ENCODE assay signal across 1 cellular context in the genomic region with DNA sequence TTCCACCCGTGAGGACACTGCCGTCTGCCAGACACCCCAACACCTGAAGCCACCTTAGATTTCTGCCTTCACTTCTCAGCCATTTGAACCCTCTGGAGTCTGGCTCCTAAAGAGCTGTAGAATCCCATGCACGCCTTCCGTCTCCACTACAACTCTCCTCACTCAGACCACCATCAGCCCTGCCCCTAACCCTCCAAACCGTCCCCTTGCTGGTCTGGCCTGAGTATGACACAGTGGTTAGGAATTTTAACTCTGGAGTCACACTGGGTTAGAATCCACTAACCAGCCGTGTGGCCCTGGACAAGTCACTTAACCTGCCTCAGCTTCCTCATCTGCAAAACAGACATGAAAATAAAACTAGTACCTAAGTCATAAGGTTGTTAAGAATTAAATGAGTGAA.
TF ChIP-seq lines count a peak whose summit lies in the region.

No MANE protein-coding gene starts in this region.

TF ChIP-seq in IMR-90, 13 proteins besides CTCF, POLR2A, EP300 and RAD21:
- TF ChIP-seq CHD1 (IDR thresholded peaks at IDR 0.05; ENCODE audit: low read depth, low read length) (no peak), MXI1 (IDR thresholded peaks at IDR 0.05; ENCODE audit: borderline replicate concordance, low read depth, low read length) (no peak), NFE2L2 (IDR thresholded peaks at IDR 0.05; ENCODE audit: low read depth, low read length) (no peak), SMC3 (IDR thresholded peaks at IDR 0.05; ENCODE audit: low read depth, low read length) (no peak), FOS (IDR thresholded peaks at IDR 0.05; ENCODE audit: low read depth, low read length) (no peak), MAFK (IDR thresholded peaks at IDR 0.05; ENCODE audit: low read depth, low read length) (no peak), CEBPB (IDR thresholded peaks at IDR 0.05; ENCODE audit: low read depth, low read length) (no peak), MAZ (IDR thresholded peaks at IDR 0.05; ENCODE audit: borderline replicate concordance, low read depth, low read length) (no peak)
- TF ChIP-seq, protein P1, sequence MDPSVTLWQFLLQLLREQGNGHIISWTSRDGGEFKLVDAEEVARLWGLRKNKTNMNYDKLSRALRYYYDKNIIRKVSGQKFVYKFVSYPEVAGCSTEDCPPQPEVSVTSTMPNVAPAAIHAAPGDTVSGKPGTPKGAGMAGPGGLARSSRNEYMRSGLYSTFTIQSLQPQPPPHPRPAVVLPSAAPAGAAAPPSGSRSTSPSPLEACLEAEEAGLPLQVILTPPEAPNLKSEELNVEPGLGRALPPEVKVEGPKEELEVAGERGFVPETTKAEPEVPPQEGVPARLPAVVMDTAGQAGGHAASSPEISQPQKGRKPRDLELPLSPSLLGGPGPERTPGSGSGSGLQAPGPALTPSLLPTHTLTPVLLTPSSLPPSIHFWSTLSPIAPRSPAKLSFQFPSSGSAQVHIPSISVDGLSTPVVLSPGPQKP (IDR thresholded peaks at IDR 0.05; ENCODE audit: borderline replicate concordance, low read depth, low read length) = no peak
- TF ChIP-seq, protein P2, sequence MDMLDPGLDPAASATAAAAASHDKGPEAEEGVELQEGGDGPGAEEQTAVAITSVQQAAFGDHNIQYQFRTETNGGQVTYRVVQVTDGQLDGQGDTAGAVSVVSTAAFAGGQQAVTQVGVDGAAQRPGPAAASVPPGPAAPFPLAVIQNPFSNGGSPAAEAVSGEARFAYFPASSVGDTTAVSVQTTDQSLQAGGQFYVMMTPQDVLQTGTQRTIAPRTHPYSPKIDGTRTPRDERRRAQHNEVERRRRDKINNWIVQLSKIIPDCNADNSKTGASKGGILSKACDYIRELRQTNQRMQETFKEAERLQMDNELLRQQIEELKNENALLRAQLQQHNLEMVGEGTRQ (IDR thresholded peaks at IDR 0.05; ENCODE audit: low read depth, low read length) = no peak
